In the genomic region with DNA sequence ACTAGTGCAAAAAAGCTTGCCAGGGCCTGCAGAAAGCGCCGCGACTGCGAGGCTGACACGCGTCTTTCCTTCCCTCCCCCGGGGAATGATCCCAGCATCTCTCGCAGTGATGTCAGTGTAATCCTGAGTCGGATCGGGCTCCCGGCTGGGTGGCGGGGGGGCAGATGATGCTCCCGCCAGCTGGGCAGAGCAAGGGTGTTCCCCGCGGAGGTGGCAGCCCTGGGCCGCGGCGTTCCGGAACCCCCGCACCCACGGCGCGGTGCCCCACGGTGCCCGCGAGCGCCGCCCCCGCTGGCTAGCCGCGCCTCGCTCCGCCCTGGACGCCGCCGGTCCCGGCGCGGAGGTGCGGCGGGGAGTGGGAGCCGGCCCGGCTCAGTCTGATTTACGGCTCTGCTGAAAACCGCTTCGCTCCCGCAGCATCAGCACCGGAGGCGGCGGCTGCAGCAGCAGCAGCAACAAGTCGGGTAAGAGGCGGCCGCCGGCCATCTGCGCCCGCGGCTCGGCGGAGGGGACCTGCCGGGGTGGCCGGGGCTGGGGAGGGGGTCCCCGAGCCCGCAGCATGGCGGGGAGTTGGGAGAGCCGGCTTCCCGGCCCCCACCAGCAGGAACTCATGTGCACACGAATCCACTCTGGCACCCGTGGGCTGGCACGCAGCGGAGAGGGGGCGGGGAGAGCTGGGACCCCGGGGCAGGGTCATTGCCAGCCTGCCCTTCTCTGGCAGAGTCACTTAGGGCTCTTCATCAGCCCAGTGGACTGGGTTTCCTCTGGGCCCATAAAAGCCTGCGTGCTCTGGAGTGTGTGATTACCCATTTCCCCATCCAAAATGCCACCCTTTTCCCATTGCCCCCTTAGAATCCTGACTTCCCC, we compare ENCODE assay signal across 8 cellular contexts. TPM values are rescaled to one million over a fixed set of nuclear protein-coding genes. Genes with fewer than 3 reads are reported as not detected.
A peak's percentile ranks its signal among the peaks of the same experiment; 100 is the strongest.
DNase-seq lines count a peak whose midpoint lies in the region; ATAC-seq and TF ChIP-seq lines count a peak whose summit lies in the region.

A gene with protein sequence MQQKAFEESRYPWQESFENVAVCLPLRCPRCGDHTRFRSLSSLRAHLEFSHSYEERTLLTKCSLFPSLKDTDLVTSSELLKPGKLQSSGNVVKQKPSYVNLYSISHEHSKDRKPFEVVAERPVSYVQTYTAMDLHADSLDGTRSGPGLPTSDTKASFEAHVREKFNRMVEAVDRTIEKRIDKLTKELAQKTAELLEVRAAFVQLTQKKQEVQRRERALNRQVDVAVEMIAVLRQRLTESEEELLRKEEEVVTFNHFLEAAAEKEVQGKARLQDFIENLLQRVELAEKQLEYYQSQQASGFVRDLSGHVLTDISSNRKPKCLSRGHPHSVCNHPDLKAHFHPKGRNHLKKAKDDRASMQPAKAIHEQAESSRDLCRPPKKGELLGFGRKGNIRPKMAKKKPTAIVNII (plus strand): TSS at position 375 of the 867 bp plus-strand sequence. CDS start 1,825 bp downstream, outside the sequence.

- H3K36me3 ChIP-seq in HUES48 (ENCODE audit: control insufficient read depth, insufficient read depth, low read length) (no peaks in the 10 kb centered on the region), duodenal mucosa (ENCODE audit: control insufficient read depth in 1 of 2, insufficient read depth in 2 of 2, low read length in 2 of 2) (no peaks in the 10 kb centered on the region), lower lobe of right lung (no peaks in the 10 kb centered on the region)

- H3K9me3 ChIP-seq in HUES48 (ENCODE audit: control insufficient read depth, insufficient read depth, low read length), result 0 out of 2 replicates have a peak, but pooled peaks cover 3% of the 10 kb centered on the region
- H3K9me3 ChIP-seq in duodenal mucosa (ENCODE audit: control insufficient read depth in 1 of 2, low read length in 2 of 2), result no peaks in the 10 kb centered on the region
- H3K9me3 ChIP-seq in lower lobe of right lung, result no peaks in the 10 kb centered on the region

- H3K27me3 ChIP-seq in HUES48 (ENCODE audit: control insufficient read depth, insufficient read depth, low read length), result peaks cover 37% of the 10 kb centered on the region
- H3K27me3 ChIP-seq in duodenal mucosa (ENCODE audit: control insufficient read depth in 1 of 2, insufficient read depth in 2 of 2, low read length in 2 of 2), result peaks cover 13 to 19% of the 10 kb centered on the region in 2 donors
- peaks cover 21% of the 10 kb centered on the region for H3K27me3 ChIP-seq in lower lobe of right lung (ENCODE audit: low read depth)

- no peak within 1 kb of the TSS for H3K9ac ChIP-seq in HUES48 (ENCODE audit: low read depth, low read length)
- no peak within 1 kb of the TSS for H3K9ac ChIP-seq in duodenal mucosa (ENCODE audit: low read depth in 1 of 2, low read length in 2 of 2)

- intact Hi-C loops in lower lobe of right lung (cut with DNase I), result no loop called here

- H3K4me3 ChIP-seq in HUES48 (ENCODE audit: low read depth, low read length) (peak within 1 kb of the TSS; percentile 69), duodenal mucosa (ENCODE audit: low read depth in 1 of 2, low read length in 2 of 2) (peak within 1 kb of the TSS; percentile 40 to 63), lower lobe of right lung (peak within 1 kb of the TSS; percentile 54)

- no peak for TF ChIP-seq CTCF in lower lobe of right lung (IDR thresholded peaks at IDR 0.05)

- ATAC-seq in lower lobe of right lung (peak; percentile 88 to 89), GM18520 (IDR thresholded peaks at IDR 0.05; ENCODE audit: unreplicated experiment) (no peak)

- H3K27ac ChIP-seq in HUES48 (ENCODE audit: low read depth, low read length), result no peak within 1 kb of the TSS
- no peak within 1 kb of the TSS for H3K27ac ChIP-seq in duodenal mucosa (ENCODE audit: low read depth, low read length)
- H3K27ac ChIP-seq in lower lobe of right lung, result no peak within 1 kb of the TSS

- DNase-seq in CD1c-positive myeloid dendritic cell (ENCODE audit: extremely low spot score) (peak; percentile 33), lower lobe of right lung (peak; percentile 48), mesenteric fat pad (ENCODE audit: low spot score) (no peak)
- peak; percentile 62 for DNase-seq in activated CD4-positive, alpha-beta T cell treated with anti-CD3 and anti-CD28 coated beads for 48 hours
- peak; percentile 15 for DNase-seq in stimulated activated CD8-positive, alpha-beta memory T cell treated with anti-CD3 and anti-CD28 coated beads, Interleukin-12 subunit alpha, Interleukin-12 subunit beta, amount 100 ng/mL, for 1 hour (ENCODE audit: low read depth)

- H3K4me1 ChIP-seq in HUES48 (ENCODE audit: control insufficient read depth, insufficient read depth, low read length) (no peaks in the 10 kb centered on the region), duodenal mucosa (ENCODE audit: control insufficient read depth in 1 of 2, insufficient read depth in 2 of 2, low read length in 2 of 2) (peaks cover 0 to 2% of the 10 kb centered on the region in 2 donors), lower lobe of right lung (peaks cover 6% of the 10 kb centered on the region)

RNA-seq across cellular contexts. Expression of the gene that starts here (rescaled TPM):
- total RNA-seq in lower lobe of right lung, result 1.2 TPM
- total RNA-seq in mesenteric fat pad, result not detected
